Comparison of ENCODE assay signal across 8 cellular contexts in genomic region chr11:79070518-79070917, GRCh38.
"Had no signal": no experiment of that assay in that cellular context is flagged by ENCODE, and none has a peak within 500 bp of the region (broad histone marks: within the 10 kb centered on the region; RNA-seq: fewer than 3 reads in every experiment).

No MANE protein-coding gene starts in this region.

- FAIRE-seq: G401.6, GM12878, GM12891, GM12892, GM18507, GM19239 had no signal

- H3K4me3 ChIP-seq: GM12878 had no signal

- DNase-seq: GDM1, GF-D8 had no signal

- ATAC-seq: GM12878 had no signal
